ENCODE assay signal across 8 cellular contexts in genomic region chr15:99755692-99756409, GRCh38. TPM values are rescaled to one million over a fixed set of nuclear protein-coding genes. Genes with fewer than 3 reads are reported as not detected.
DNase-seq lines count a peak whose midpoint lies in the region; ATAC-seq and TF ChIP-seq lines count a peak whose summit lies in the region.

No MANE protein-coding gene starts in this region.

- no peaks in the 10 kb centered on the region for H3K4me1 ChIP-seq in foreskin keratinocyte

- H3K27ac ChIP-seq in foreskin keratinocyte, result no peak overlapping the region

- TF ChIP-seq CTCF in foreskin keratinocyte (conservative IDR thresholded peaks at IDR 0.05), result peak; percentile 90

- no peaks in the 10 kb centered on the region for H3K27me3 ChIP-seq in foreskin keratinocyte

- peak; percentile 90 for ATAC-seq in GM21423 (IDR thresholded peaks at IDR 0.05; ENCODE audit: unreplicated experiment)
- ATAC-seq in foreskin keratinocyte, result peak; percentile 82

- peak; percentile 27 for DNase-seq in GDM1 (lab: John Stamatoyannopoulos, UW)
- peak; percentile 21 for DNase-seq in HK-2 (ENCODE audit: unreplicated experiment)
- peak; percentile 44 for DNase-seq in NCI-H82 treated with DMSO at 0.1 percent for 48 hours (lab: John Stamatoyannopoulos, UW; ENCODE audit: unreplicated experiment)
- DNase-seq in activated T-cell treated with anti-CD3 and anti-CD28 coated beads for 48 hours (ENCODE audit: low read depth), result peak; percentile 12
- peak in 1 of 2 donors; percentile 49 for DNase-seq in foreskin keratinocyte
- peak in 33 of 56 donors; percentile 6 to 55 (median 31) for DNase-seq in nucleus accumbens (lab: John Stamatoyannopoulos, UW)
- no peak for DNase-seq in mesenteric fat pad (ENCODE audit: low spot score)

RNA-seq across cellular contexts. Expression of gene LYSMD4, which starts 22.6 kb away (rescaled TPM):
- total RNA-seq in foreskin keratinocyte (7.5 and 10.9 TPM in 2 replicates), mesenteric fat pad (6.4 TPM)
- polyA plus RNA-seq in foreskin keratinocyte, result 5.9 and 7.7 TPM in 2 replicates
